Comparison of ENCODE assay signal across 1 cellular context in the genomic region with DNA sequence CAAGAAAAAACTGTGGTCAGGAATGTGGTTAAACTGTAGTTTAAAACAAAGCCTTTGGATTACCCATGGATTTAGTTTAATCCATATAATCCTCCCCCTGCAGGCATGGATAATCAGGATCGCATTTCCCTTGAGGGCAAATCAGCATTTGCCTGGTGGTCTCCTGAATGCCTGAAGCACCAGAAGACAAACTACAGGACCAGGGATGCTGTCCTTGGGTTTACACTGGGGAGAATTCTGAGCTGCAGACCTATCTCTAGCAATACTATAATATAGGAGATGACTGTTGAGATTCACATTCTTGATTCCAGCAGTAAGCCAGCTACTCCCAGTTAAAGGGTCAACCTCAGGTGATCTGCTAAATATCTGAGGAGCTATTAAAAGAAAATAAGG.
TF ChIP-seq lines count a peak whose summit lies in the region.

No MANE protein-coding gene starts in this region.

TF ChIP-seq in K562, 482 proteins besides CTCF, POLR2A, EP300 and RAD21:
- TF ChIP-seq COPS2 (conservative IDR thresholded peaks at IDR 0.05) (no peak), FOSL1 (tag; conservative IDR thresholded peaks at IDR 0.05) (peak; percentile 27; the same call in 1 of the 2 replicates), ARID1B (IDR thresholded peaks at IDR 0.05) (peak; percentile 6; the same call in 1 of the 2 replicates), ZNF311 (CRISPR knock-in tag; IDR thresholded peaks at IDR 0.05) (0 out of 2 replicates have a peak, but pooled peaks have one; percentile 2)
